ENCODE assay signal across 15 cellular contexts in the genomic region with DNA sequence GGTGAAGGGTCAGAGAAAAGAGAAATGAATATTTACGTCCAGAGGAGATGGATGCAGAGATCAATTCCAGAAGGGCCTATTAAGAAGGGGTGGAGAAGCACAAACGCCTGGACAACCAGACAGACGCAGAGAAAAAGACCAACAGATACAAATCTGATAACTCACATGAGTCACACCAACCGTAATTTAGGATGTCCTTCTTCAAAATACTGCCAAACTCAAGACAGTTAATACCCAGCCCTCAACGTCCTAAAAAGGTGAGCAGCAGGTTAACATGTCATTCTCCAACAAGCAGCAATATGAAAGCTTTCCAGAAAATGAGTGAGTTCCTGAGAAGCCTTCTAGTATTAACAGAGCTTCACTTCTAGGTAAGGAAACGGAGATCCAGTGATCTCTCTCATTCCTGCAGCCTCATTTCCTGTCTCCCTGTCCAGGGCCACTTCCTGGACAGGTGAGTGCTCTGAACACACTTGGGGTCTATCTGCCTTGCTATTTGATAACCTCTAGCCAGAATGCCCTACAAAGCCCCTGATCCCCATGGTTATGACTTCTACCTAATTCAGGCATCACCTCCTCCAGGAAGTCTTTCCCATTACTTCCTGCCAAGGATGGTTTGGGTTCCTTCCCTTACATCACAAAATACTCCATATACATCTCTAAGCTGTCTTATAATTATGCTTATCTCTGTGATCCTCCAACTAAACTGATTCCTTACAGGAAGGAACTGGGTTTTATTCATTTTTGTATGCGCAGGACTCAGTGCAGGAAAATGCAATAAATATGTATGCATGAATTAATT. TPM values are rescaled to one million over a fixed set of nuclear protein-coding genes. Genes with fewer than 3 reads are reported as not detected.
DNase-seq lines count a peak whose midpoint lies in the region; ATAC-seq and TF ChIP-seq lines count a peak whose summit lies in the region.
"Had no signal": no experiment of that assay in that cellular context is flagged by ENCODE, and none has a peak within 500 bp of the region (broad histone marks: within the 10 kb centered on the region; RNA-seq: fewer than 3 reads in every experiment).

No MANE protein-coding gene starts in this region.

- no peak for ATAC-seq in GM21717 (IDR thresholded peaks at IDR 0.05; ENCODE audit: unreplicated experiment)
- no peak for ATAC-seq in left lobe of liver
- ATAC-seq: A549 had no signal

- CTCF ChIA-PET in activated CD4-positive, alpha-beta T cell treated with anti-CD3 and anti-CD28 coated beads, Interleukin-2, amount 10 ng/mL, durations not matched to agents 7 days and 5 days (lab: Charles Lee), result interaction anchor here (1.1 to 1.8 kb wide), 2 partner anchors 9 to 17 kb away, joined by 7 read pairs; no protein-coding TSS in a partner anchor
- CTCF ChIA-PET in SK-N-SH (lab: Yijun Ruan, JAX), result no interaction called here

- no peaks in the 10 kb centered on the region for H3K9me3 Mint-ChIP-seq in activated CD4-positive, alpha-beta T cell treated with anti-CD3 and anti-CD28 coated beads, Interleukin-2, amount 10 ng/mL, durations not matched to agents 7 days and 5 days
- no peaks in the 10 kb centered on the region for H3K9me3 Mint-ChIP-seq in neural progenitor cell
- H3K9me3 Mint-ChIP-seq: nephron had no signal

- peaks cover 27% of the 10 kb centered on the region for H3K36me3 Mint-ChIP-seq in activated CD4-positive, alpha-beta T cell treated with anti-CD3 and anti-CD28 coated beads, Interleukin-2, amount 10 ng/mL, durations not matched to agents 7 days and 5 days (ENCODE audit: low read depth)
- no peaks in the 10 kb centered on the region for H3K36me3 Mint-ChIP-seq in neural progenitor cell

- 0 out of 2 replicates have a peak overlapping the region, but pooled peaks have one; percentile 8 for H3K4me2 ChIP-seq in SK-N-SH
- no peak overlapping the region for H3K4me2 ChIP-seq in neural progenitor cell
- H3K4me2 ChIP-seq: A549 had no signal

- H4K20me1 ChIP-seq in SK-N-SH (ENCODE audit: insufficient read depth), result peaks cover 36% of the 10 kb centered on the region
- peaks cover 22% of the 10 kb centered on the region for H4K20me1 ChIP-seq in neural progenitor cell (ENCODE audit: low read depth)

- no peak overlapping the region for H3K27ac ChIP-seq in SK-N-SH (ENCODE audit: low read depth in 2 of 2, low read length in 1 of 2)
- H3K27ac ChIP-seq in cingulate gyrus (ENCODE audit: low read depth, low read length), result peak overlapping the region; percentile 5
- H3K27ac ChIP-seq in neural progenitor cell, result no peak overlapping the region
- no peak overlapping the region for H3K27ac ChIP-seq in WERI-Rb-1
- H3K27ac ChIP-seq: A549, thoracic aorta had no signal

- no peaks in the 10 kb centered on the region for H3K27me3 Mint-ChIP-seq in activated CD4-positive, alpha-beta T cell treated with anti-CD3 and anti-CD28 coated beads, Interleukin-2, amount 10 ng/mL, durations not matched to agents 7 days and 5 days
- H3K27me3 Mint-ChIP-seq in neural progenitor cell (ENCODE audit: insufficient read depth, low read depth), result no peaks in the 10 kb centered on the region

- H3K4me1 Mint-ChIP-seq in activated CD4-positive, alpha-beta T cell treated with anti-CD3 and anti-CD28 coated beads, Interleukin-2, amount 10 ng/mL, durations not matched to agents 7 days and 5 days, result peaks cover 93% of the 10 kb centered on the region
- H3K4me1 Mint-ChIP-seq in neural progenitor cell, result peaks cover 32% of the 10 kb centered on the region

- TF ChIP-seq CTCF in SK-N-SH (IDR thresholded peaks at IDR 0.05) (no peak), neural progenitor cell (IDR thresholded peaks at IDR 0.05) (no peak), WERI-Rb-1 (IDR thresholded peaks at IDR 0.05; ENCODE audit: low read depth, low read length) (no peak)

- no peak overlapping the region for H3K4me3 Mint-ChIP-seq in activated CD4-positive, alpha-beta T cell treated with anti-CD3 and anti-CD28 coated beads, Interleukin-2, amount 10 ng/mL, durations not matched to agents 7 days and 5 days
- H3K4me3 Mint-ChIP-seq in neural progenitor cell, result no peak overlapping the region
- H3K4me3 Mint-ChIP-seq: nephron had no signal

- H3K9ac ChIP-seq in SK-N-SH (no peak overlapping the region), neural progenitor cell (no peak overlapping the region)

- H2AFZ ChIP-seq in SK-N-SH (ENCODE audit: low read depth) (no peak overlapping the region), neural progenitor cell (replicated peaks) (no peak overlapping the region)

- H3K79me2 ChIP-seq in SK-N-SH (ENCODE audit: insufficient read depth), result peaks cover 74% of the 10 kb centered on the region
- H3K79me2 ChIP-seq in neural progenitor cell (ENCODE audit: low read depth), result peaks cover 91% of the 10 kb centered on the region

- no peak for TF ChIP-seq RAD21 in SK-N-SH (IDR thresholded peaks at IDR 0.05; ENCODE audit: low read length)

- peak overlapping the region; percentile 31 for H3K27ac Mint-ChIP-seq in activated CD4-positive, alpha-beta T cell treated with anti-CD3 and anti-CD28 coated beads, Interleukin-2, amount 10 ng/mL, durations not matched to agents 7 days and 5 days
- peak overlapping the region; percentile 53 for H3K27ac Mint-ChIP-seq in neural progenitor cell

- peaks cover 13 to 19% of the 10 kb centered on the region in 2 experiments for H3K4me1 ChIP-seq in SK-N-SH (ENCODE audit: control insufficient read depth in 1 of 2, insufficient read depth in 2 of 2, low read depth in 1 of 2, low read length in 1 of 2)
- no peaks in the 10 kb centered on the region for H3K4me1 ChIP-seq in neural progenitor cell

- DNase-seq in activated CD4-positive, alpha-beta T cell treated with anti-CD3 and anti-CD28 coated beads, Interleukin-2, amount 10 ng/mL, durations not matched to agents 7 days and 5 days, result no peak
- no peak for DNase-seq in activated CD4-positive, alpha-beta T cell treated with anti-CD3 and anti-CD28 coated beads, Interleukin-2, amount 50 U/mL, for 4 hours
- DNase-seq in SK-N-SH (no peak), neural progenitor cell (ENCODE audit: low spot score) (no peak), WERI-Rb-1 (no peak), left lobe of liver (ENCODE audit: low spot score) (no peak)
- DNase-seq: activated CD4-positive, CD25-positive, alpha-beta regulatory T cell treated with anti-CD3 and anti-CD28 coated beads, Interleukin-2, amount 50 U/mL, for 72 hours; GF-D8; NCI-H187 treated with DMSO at 0.1 percent for 48 hours; NCI-H526 had no signal

- 44% methylated on average over 7 of the region's 7 CpGs for WGBS in SK-N-SH (ENCODE audit: low lambda C conversion rate)

- POLR2A ChIA-PET in activated CD4-positive, alpha-beta T cell treated with anti-CD3 and anti-CD28 coated beads, Interleukin-2, amount 10 ng/mL, durations not matched to agents 7 days and 5 days (lab: Charles Lee), result no interaction called here
- POLR2A ChIA-PET in SK-N-SH (lab: Yijun Ruan, JAX), result no interaction called here

- H3K36me3 ChIP-seq in SK-N-SH (replicated peaks in 1 of 2; ENCODE audit: control insufficient read depth in 1 of 2, insufficient read depth in 2 of 2, low read length in 1 of 2), result no peaks in the 10 kb centered on the region
- no peaks in the 10 kb centered on the region for H3K36me3 ChIP-seq in neural progenitor cell
- no peaks in the 10 kb centered on the region for H3K36me3 ChIP-seq in WERI-Rb-1
- H3K36me3 ChIP-seq: thoracic aorta had no signal

- no peaks in the 10 kb centered on the region for H3K9me2 ChIP-seq in SK-N-SH

- peak in 1 of 2 experiments; percentile 17; a peak in 1 of 4 replicates for TF ChIP-seq EP300 in SK-N-SH (IDR thresholded peaks at IDR 0.05; ENCODE audit: borderline replicate concordance in 1 of 2, low read depth in 1 of 2, low read length in 1 of 2)

- H3F3A ChIP-seq in SK-N-SH (replicated peaks; ENCODE audit: insufficient read depth) (no peaks in the 10 kb centered on the region), neural progenitor cell (ENCODE audit: low read depth) (peaks cover 8% of the 10 kb centered on the region)

- no peaks in the 10 kb centered on the region for H3K27me3 ChIP-seq in SK-N-SH (ENCODE audit: insufficient read depth)
- no peaks in the 10 kb centered on the region for H3K27me3 ChIP-seq in neural progenitor cell
- H3K27me3 ChIP-seq in WERI-Rb-1 (ENCODE audit: insufficient read depth, low read depth, severe bottlenecking), result no peaks in the 10 kb centered on the region

- no peak overlapping the region for H3K4me3 ChIP-seq in SK-N-SH (ENCODE audit: low read depth in 2 of 2, low read length in 1 of 2)
- H3K4me3 ChIP-seq in neural progenitor cell, result no peak overlapping the region
- no peak overlapping the region for H3K4me3 ChIP-seq in WERI-Rb-1 (ENCODE audit: low read depth, low read length)
- H3K4me3 ChIP-seq: A549, thoracic aorta had no signal

- no peaks in the 10 kb centered on the region for H3K9me3 ChIP-seq in SK-N-SH
- H3K9me3 ChIP-seq in neural progenitor cell (ENCODE audit: low read depth), result no peaks in the 10 kb centered on the region
- no peaks in the 10 kb centered on the region for H3K9me3 ChIP-seq in WERI-Rb-1 (ENCODE audit: severe bottlenecking)
- H3K9me3 ChIP-seq: A549, thoracic aorta had no signal

TF ChIP-seq in SK-N-SH, 30 proteins besides CTCF, POLR2A, EP300 and RAD21:
- TF ChIP-seq RXRA (IDR thresholded peaks at IDR 0.05; ENCODE audit: borderline replicate concordance, low read depth) (no peak), FOSL2 (IDR thresholded peaks at IDR 0.05; ENCODE audit: borderline replicate concordance, low read depth) (peak; percentile 32; the same call in 1 of the 2 replicates)

RNA-seq across cellular contexts. Expression of gene PIP4K2A, which starts 41.6 kb away (rescaled TPM):
- total RNA-seq in activated CD4-positive, alpha-beta T cell treated with anti-CD3 and anti-CD28 coated beads, Interleukin-2, amount 10 ng/mL, durations not matched to agents 7 days and 5 days, result 100 to 1,000 TPM; 161 to 163 TPM
- 10.8 and 10.9 TPM in 2 replicates for polyA plus RNA-seq in SK-N-SH (2012; rRNA removed)
- 13.3 and 16.6 TPM in 2 replicates for polyA plus RNA-seq in SK-N-SH (2012; cell fraction: cytosol; rRNA removed)
- 5.2 and 8.9 TPM in 2 replicates for polyA plus RNA-seq in SK-N-SH (2012; cell fraction: nucleus; rRNA removed)
- total RNA-seq in neural progenitor cell (ENCODE audit: low replicate concordance) (23.7 and 37.6 TPM in 2 replicates), left lobe of liver (10.9 TPM)
